In the genomic region with DNA sequence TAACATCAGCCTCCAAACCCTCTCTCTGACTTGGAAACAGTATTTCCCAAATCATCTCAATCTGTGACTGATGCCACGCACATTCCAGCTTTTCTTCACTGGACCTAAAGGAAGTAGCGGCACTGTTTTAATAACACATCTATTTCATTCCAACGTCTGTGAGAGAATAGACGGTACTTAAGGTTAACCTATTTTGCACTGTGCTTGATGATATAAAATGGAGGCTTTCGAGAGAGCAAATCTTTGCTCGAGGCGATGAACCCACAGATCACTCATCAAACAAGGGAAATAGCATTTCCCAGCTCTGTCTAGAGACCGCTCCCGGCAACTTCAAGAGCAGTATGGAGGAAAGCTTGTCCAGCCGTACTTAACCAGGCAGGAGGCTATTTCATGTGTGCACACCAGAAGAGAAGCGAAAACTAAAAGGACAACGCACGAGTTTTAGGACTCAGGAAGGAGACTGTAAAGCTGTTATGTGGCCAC, we compare ENCODE assay signal across 8 cellular contexts. TPM values are rescaled to one million over a fixed set of nuclear protein-coding genes. Genes with fewer than 3 reads are reported as not detected.
A peak's percentile ranks its signal among the peaks of the same experiment; 100 is the strongest.
DNase-seq lines count a peak whose midpoint lies in the region; ATAC-seq and TF ChIP-seq lines count a peak whose summit lies in the region.

No MANE protein-coding gene starts in this region.

- H3K4me3 ChIP-seq in iPS-11a (ENCODE audit: low read depth, low read length) (peak overlapping the region; percentile 0), sigmoid colon (peak overlapping the region; percentile 38 to 92 (median 86))

- no peaks in the 10 kb centered on the region for H3K36me3 ChIP-seq in sigmoid colon

- H3K36me3 Mint-ChIP-seq in Calu3 (ENCODE audit: insufficient read depth, unreplicated experiment) = peaks cover 37% of the 10 kb centered on the region
- H3K36me3 Mint-ChIP-seq in activated naive CD4-positive, alpha-beta T cell treated with anti-CD3 and anti-CD28 coated beads, Interleukin-2, amount 50 U/mL, for 72 hours = peaks cover 17 to 21% of the 10 kb centered on the region in 2 donors

- H3K4me1 ChIP-seq in sigmoid colon = peaks cover 0 to 41% (median 26%) of the 10 kb centered on the region in 4 donors

- CTCF ChIA-PET in Calu3 (lab: Charles Lee) = interaction anchor here (0.6 to 1.8 kb wide), 4 partner anchors 32 to 261 kb away, joined by 4 to 11 read pairs (median 6); no protein-coding TSS in a partner anchor

- TF ChIP-seq EP300 in sigmoid colon (IDR thresholded peaks at IDR 0.05) = no peak

- H3K27me3 ChIP-seq in sigmoid colon = no peaks in the 10 kb centered on the region

- DNase-seq in Calu3 (no peak), KG1 (lab: John Stamatoyannopoulos, UW) (peak; percentile 67), sigmoid colon (no peak), SKM-1 (lab: John Stamatoyannopoulos, UW; ENCODE audit: unreplicated experiment) (no peak)
- no peak for DNase-seq in activated naive CD4-positive, alpha-beta T cell treated with anti-CD3 and anti-CD28 coated beads, Interleukin-2, amount 50 U/mL, for 72 hours (ENCODE audit: low spot score in 2 of 2)

- H3K27me3 Mint-ChIP-seq in Calu3 (ENCODE audit: unreplicated experiment) = no peaks in the 10 kb centered on the region

- intact Hi-C loops in Calu3 (cut with micrococcal nuclease; ENCODE audit: unreplicated experiment) = loop anchor here (5.0 kb wide), 1 partner anchor 75 kb away; no protein-coding TSS in a partner anchor
- intact Hi-C loops in sigmoid colon (cut with DNase I) = loop anchor here (5.0 to 10.0 kb wide), 3 partner anchors 70 to 617 kb away; a partner anchor contains a TSS

- BruUV-seq in Calu3 (replicated peaks; lab: Mats Ljungman, UMichigan) = no TSS peak

- 4 to 7% methylated on average over 13 of the region's 13 CpGs for whole genome bisulfite sequencing in sigmoid colon, 2 donors

- TF ChIP-seq CTCF in Calu3 (IDR thresholded peaks at IDR 0.05; ENCODE audit: unreplicated experiment) (no peak), sigmoid colon (IDR thresholded peaks at IDR 0.05) (no peak)

- TF ChIP-seq POLR2A in sigmoid colon (IDR thresholded peaks at IDR 0.05) = no peak

- peak overlapping the region; percentile 97 for H3K4me3 Mint-ChIP-seq in Calu3 (ENCODE audit: low read depth, unreplicated experiment)

- peak overlapping the region; percentile 93 for H3K27ac Mint-ChIP-seq in Calu3 (ENCODE audit: unreplicated experiment)
- peak overlapping the region; percentile 80 to 89 for H3K27ac Mint-ChIP-seq in activated naive CD4-positive, alpha-beta T cell treated with anti-CD3 and anti-CD28 coated beads, Interleukin-2, amount 50 U/mL, for 72 hours

- H3K27ac ChIP-seq in sigmoid colon = peak overlapping the region; percentile 73 to 99 (median 98)

- no peak for ATAC-seq in activated naive CD4-positive, alpha-beta T cell treated with anti-CD3 and anti-CD28 coated beads, Interleukin-2, amount 50 U/mL, for 72 hours
- ATAC-seq in HG03378 (IDR thresholded peaks at IDR 0.05; ENCODE audit: unreplicated experiment) (no peak), GM21576 (IDR thresholded peaks at IDR 0.05; ENCODE audit: unreplicated experiment) (no peak)

- no peaks in the 10 kb centered on the region for H3K9me3 Mint-ChIP-seq in Calu3 (ENCODE audit: low read depth, unreplicated experiment)
- H3K9me3 Mint-ChIP-seq in activated naive CD4-positive, alpha-beta T cell treated with anti-CD3 and anti-CD28 coated beads, Interleukin-2, amount 50 U/mL, for 72 hours = no peaks in the 10 kb centered on the region

- no peaks in the 10 kb centered on the region for H3K9me3 ChIP-seq in sigmoid colon

- H3K4me1 Mint-ChIP-seq in Calu3 (ENCODE audit: low read depth, unreplicated experiment) = peaks cover 10% of the 10 kb centered on the region

RNA-seq across cellular contexts. Expression of a gene that starts 2.9 kb away (rescaled TPM):
- 13.8 and 15.9 TPM in 2 replicates for total RNA-seq in Calu3 (2022)
- total RNA-seq in activated naive CD4-positive, alpha-beta T cell treated with anti-CD3 and anti-CD28 coated beads, Interleukin-2, amount 50 U/mL, for 72 hours = 1 to 10 TPM; 7.3 to 8.7 TPM
- 10 to 100 TPM; 35.6 to 44.6 (median 40.6) TPM for total RNA-seq in sigmoid colon
- polyA plus RNA-seq in sigmoid colon = 10 to 100 TPM; 19.1 to 48.6 (median 43.2) TPM
